25 cellular contexts compared by ENCODE assay signal in the genomic region with DNA sequence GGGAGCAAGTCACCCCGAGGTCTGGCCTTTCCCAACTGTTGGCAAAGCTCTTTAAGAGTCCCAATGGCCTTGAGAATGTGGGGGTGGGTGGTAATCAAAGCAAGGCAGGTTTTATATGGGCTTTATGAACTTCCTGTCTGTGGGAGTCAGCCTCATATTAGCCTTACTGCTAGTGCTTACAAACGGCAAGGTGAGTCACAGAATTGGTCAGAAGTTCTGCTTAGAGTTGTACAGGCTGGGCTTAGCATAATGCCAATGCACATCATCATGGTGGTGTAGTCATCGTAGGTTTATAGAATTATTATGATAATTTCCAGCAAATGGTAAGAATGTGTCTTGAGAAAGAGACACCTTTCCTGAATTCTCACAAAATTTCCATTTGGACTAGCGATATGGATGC.
"Had no signal": no experiment of that assay in that cellular context is flagged by ENCODE, and none has a peak within 500 bp of the region (broad histone marks: within the 10 kb centered on the region; RNA-seq: fewer than 3 reads in every experiment).

No MANE protein-coding gene starts in this region.

- H3K27me3 ChIP-seq: cardiac muscle cell, sigmoid colon, vagina had no signal

- H3K36me3 ChIP-seq: cardiac muscle cell, heart right ventricle, left ventricle myocardium inferior, sigmoid colon, thoracic aorta, vagina had no signal

- H3K27me3 Mint-ChIP-seq: activated B cell treated with CpG ODN at 0.5 μM for 24 hours had no signal

- H3K4me1 ChIP-seq: heart right ventricle, left ventricle myocardium inferior, vagina had no signal

- H3K4me1 Mint-ChIP-seq: activated B cell treated with CpG ODN at 0.5 μM for 24 hours; activated naive CD8-positive, alpha-beta T cell treated with anti-CD3 and anti-CD28 coated beads, Interleukin-2, amount 10 ng/mL, durations not matched to agents 7 days and 5 days; natural killer cell had no signal

- H3K36me3 Mint-ChIP-seq: activated CD4-positive, alpha-beta memory T cell treated with anti-CD3 and anti-CD28 coated beads for 36 hours; activated naive CD8-positive, alpha-beta T cell treated with anti-CD3 and anti-CD28 coated beads, Interleukin-2, amount 10 ng/mL, durations not matched to agents 7 days and 5 days; natural killer cell; type B pancreatic cell had no signal

- ATAC-seq: heart right ventricle, natural killer cell had no signal

- H3K27ac ChIP-seq: cardiac muscle cell, heart right ventricle, left ventricle myocardium inferior, sigmoid colon, thoracic aorta, vagina had no signal

- DNase-seq: activated B cell treated with CpG ODN at 0.5 μM for 24 hours; activated CD4-positive, alpha-beta memory T cell treated with anti-CD3 and anti-CD28 coated beads for 36 hours; activated CD4-positive, alpha-beta T cell treated with anti-CD3 and anti-CD28 coated beads for 48 hours; activated effector memory CD4-positive, alpha-beta T cell treated with Interleukin-2 at 50 U/mL for 16 hours; activated naive CD4-positive, alpha-beta T cell treated with anti-CD3 and anti-CD28 coated beads for 36 hours; activated naive CD8-positive, alpha-beta T cell treated with anti-CD3 and anti-CD28 coated beads, Interleukin-2, amount 10 ng/mL, durations not matched to agents 7 days and 5 days; activated T-cell treated with anti-CD3 and anti-CD28 coated beads, Interleukin-2, amount 50 U/mL, for 48 hours; amniotic stem cell; erythroblast; heart right ventricle; kidney glomerular epithelial cell; left ventricle myocardium inferior; midbrain; natural killer cell; sigmoid colon; stimulated activated CD4-positive, alpha-beta T cell treated with anti-CD3 and anti-CD28 coated beads, Interleukin-15, amount 100 ng/mL, for 24 hours; stimulated activated CD8-positive, alpha-beta memory T cell treated with anti-CD3 and anti-CD28 coated beads, Interleukin-4, amount 100 ng/mL, for 48 hours; stimulated activated naive CD4-positive, alpha-beta T cell; T1000 had no signal

- H3K4me3 Mint-ChIP-seq: activated B cell treated with CpG ODN at 0.5 μM for 24 hours; activated CD4-positive, alpha-beta memory T cell treated with anti-CD3 and anti-CD28 coated beads for 36 hours; activated naive CD4-positive, alpha-beta T cell treated with anti-CD3 and anti-CD28 coated beads for 36 hours; activated naive CD8-positive, alpha-beta T cell treated with anti-CD3 and anti-CD28 coated beads, Interleukin-2, amount 10 ng/mL, durations not matched to agents 7 days and 5 days; natural killer cell; T-helper 1 cell treated with Interleukin-12 subunit alpha and Interleukin-12 subunit beta and Interleukin-4 antibody, amounts not matched to agents 30 μg/mL and 1 μg/mL, for 36 hours; type B pancreatic cell had no signal

- H3K4me3 ChIP-seq: cardiac muscle cell, heart right ventricle, left ventricle myocardium inferior, sigmoid colon, smooth muscle cell, thoracic aorta, vagina had no signal

- H3K9me3 Mint-ChIP-seq: activated B cell treated with CpG ODN at 0.5 μM for 24 hours; activated CD4-positive, alpha-beta memory T cell treated with anti-CD3 and anti-CD28 coated beads for 36 hours; activated naive CD4-positive, alpha-beta T cell treated with anti-CD3 and anti-CD28 coated beads for 36 hours; activated naive CD8-positive, alpha-beta T cell treated with anti-CD3 and anti-CD28 coated beads, Interleukin-2, amount 10 ng/mL, durations not matched to agents 7 days and 5 days; natural killer cell; T-helper 1 cell treated with Interleukin-12 subunit alpha and Interleukin-12 subunit beta and Interleukin-4 antibody, amounts not matched to agents 30 μg/mL and 1 μg/mL, for 36 hours; type B pancreatic cell had no signal

- H3K27ac Mint-ChIP-seq: activated B cell treated with CpG ODN at 0.5 μM for 24 hours; activated CD4-positive, alpha-beta memory T cell treated with anti-CD3 and anti-CD28 coated beads for 36 hours; activated naive CD4-positive, alpha-beta T cell treated with anti-CD3 and anti-CD28 coated beads for 36 hours; activated naive CD8-positive, alpha-beta T cell treated with anti-CD3 and anti-CD28 coated beads, Interleukin-2, amount 10 ng/mL, durations not matched to agents 7 days and 5 days; natural killer cell; T-helper 1 cell treated with Interleukin-12 subunit alpha and Interleukin-12 subunit beta and Interleukin-4 antibody, amounts not matched to agents 30 μg/mL and 1 μg/mL, for 36 hours; type B pancreatic cell had no signal

- H3K9me3 ChIP-seq: left ventricle myocardium inferior, sigmoid colon, thoracic aorta, vagina had no signal
